ENCODE assay signal across 8 cellular contexts in genomic region chr7:55557666-55558188, GRCh38. TPM values are rescaled to one million over a fixed set of nuclear protein-coding genes. Genes with fewer than 3 reads are reported as not detected.
DNase-seq lines count a peak whose midpoint lies in the region; ATAC-seq, FAIRE-seq and TF ChIP-seq lines count a peak whose summit lies in the region.

No MANE protein-coding gene starts in this region.

- H3K27me3 Mint-ChIP-seq in activated naive CD8-positive, alpha-beta T cell treated with anti-CD3 and anti-CD28 coated beads, Interleukin-2, amount 10 ng/mL, durations not matched to agents 7 days and 5 days = no peaks in the 10 kb centered on the region

- H3K27ac Mint-ChIP-seq in activated naive CD8-positive, alpha-beta T cell treated with anti-CD3 and anti-CD28 coated beads, Interleukin-2, amount 10 ng/mL, durations not matched to agents 7 days and 5 days = no peak overlapping the region

- DNase-seq in activated naive CD8-positive, alpha-beta T cell treated with anti-CD3 and anti-CD28 coated beads, Interleukin-2, amount 10 ng/mL, durations not matched to agents 7 days and 5 days = no peak
- DNase-seq in DMS 273 treated with DMSO at 0.1 percent for 48 hours (lab: John Stamatoyannopoulos, UW) (no peak), small intestine (no peak), C1 segment of cervical spinal cord (lab: John Stamatoyannopoulos, UW) (no peak), T1000 (lab: John Stamatoyannopoulos, UW) (no peak)

- peaks cover 8 to 19% of the 10 kb centered on the region in 2 donors for H3K4me1 ChIP-seq in small intestine (ENCODE audit: control insufficient read depth in 2 of 2, insufficient read depth in 1 of 2, low read depth in 1 of 2, low read length in 1 of 2)

- H3K27me3 ChIP-seq in small intestine (ENCODE audit: control insufficient read depth in 2 of 2, insufficient read depth in 2 of 2, low read length in 2 of 2) = no peaks in the 10 kb centered on the region

- WGBS in small intestine, 3 donors = 61 to 73% (median 67%) methylated on average over 7 of the region's 7 CpGs

- TF ChIP-seq CTCF in GM12872 (IDR thresholded peaks at IDR 0.05; ENCODE audit: insufficient read depth, low read depth, low read length) = peak; percentile 42; the same call in 1 of the 3 replicates

- no peaks in the 10 kb centered on the region for H3K36me3 ChIP-seq in small intestine (ENCODE audit: control insufficient read depth in 2 of 2, insufficient read depth in 2 of 2, low read length in 2 of 2)

- H3K4me1 Mint-ChIP-seq in activated naive CD8-positive, alpha-beta T cell treated with anti-CD3 and anti-CD28 coated beads, Interleukin-2, amount 10 ng/mL, durations not matched to agents 7 days and 5 days = peaks cover 30% of the 10 kb centered on the region

- H3K4me3 ChIP-seq in small intestine (ENCODE audit: low read depth in 1 of 2, low read length in 2 of 2) = no peak overlapping the region

- no peaks in the 10 kb centered on the region for H3K9me3 ChIP-seq in small intestine (ENCODE audit: control insufficient read depth, low read depth)

- POLR2A ChIA-PET in activated naive CD8-positive, alpha-beta T cell treated with anti-CD3 and anti-CD28 coated beads, Interleukin-2, amount 10 ng/mL, durations not matched to agents 7 days and 5 days (lab: Charles Lee) = no interaction called here

- H3K4me3 Mint-ChIP-seq in activated naive CD8-positive, alpha-beta T cell treated with anti-CD3 and anti-CD28 coated beads, Interleukin-2, amount 10 ng/mL, durations not matched to agents 7 days and 5 days = no peak overlapping the region

- peak overlapping the region in 1 of 2 donors; percentile 55 for H3K27ac ChIP-seq in small intestine (ENCODE audit: low read depth in 1 of 2, low read length in 1 of 2)

- peaks cover 19% of the 10 kb centered on the region for H3K36me3 Mint-ChIP-seq in activated naive CD8-positive, alpha-beta T cell treated with anti-CD3 and anti-CD28 coated beads, Interleukin-2, amount 10 ng/mL, durations not matched to agents 7 days and 5 days

- ATAC-seq in GM19452 (IDR thresholded peaks at IDR 0.05; ENCODE audit: unreplicated experiment) = peak; percentile 86
- peak; percentile 77 for ATAC-seq in HG03196 (IDR thresholded peaks at IDR 0.05; ENCODE audit: unreplicated experiment)
- peak; percentile 45 for ATAC-seq in activated naive CD8-positive, alpha-beta T cell treated with anti-CD3 and anti-CD28 coated beads, Interleukin-2, amount 10 ng/mL, durations not matched to agents 7 days and 5 days (ENCODE audit: low read depth)

- no peaks in the 10 kb centered on the region for H3K9me3 Mint-ChIP-seq in activated naive CD8-positive, alpha-beta T cell treated with anti-CD3 and anti-CD28 coated beads, Interleukin-2, amount 10 ng/mL, durations not matched to agents 7 days and 5 days

- no peak for FAIRE-seq in small intestine (lab: Jason Lieb, UNC)

RNA-seq across cellular contexts. Expression of gene VOPP1, which starts 14.6 kb away (rescaled TPM):
- total RNA-seq in activated naive CD8-positive, alpha-beta T cell treated with anti-CD3 and anti-CD28 coated beads, Interleukin-2, amount 10 ng/mL, durations not matched to agents 7 days and 5 days = 10 to 100 TPM; 50.0 to 50.1 TPM
- polyA plus RNA-seq in small intestine = 10 to 100 TPM; 24.6 to 37.8 (median 33.5) TPM
